ENCODE assay signal across 10 cellular contexts in the genomic region with DNA sequence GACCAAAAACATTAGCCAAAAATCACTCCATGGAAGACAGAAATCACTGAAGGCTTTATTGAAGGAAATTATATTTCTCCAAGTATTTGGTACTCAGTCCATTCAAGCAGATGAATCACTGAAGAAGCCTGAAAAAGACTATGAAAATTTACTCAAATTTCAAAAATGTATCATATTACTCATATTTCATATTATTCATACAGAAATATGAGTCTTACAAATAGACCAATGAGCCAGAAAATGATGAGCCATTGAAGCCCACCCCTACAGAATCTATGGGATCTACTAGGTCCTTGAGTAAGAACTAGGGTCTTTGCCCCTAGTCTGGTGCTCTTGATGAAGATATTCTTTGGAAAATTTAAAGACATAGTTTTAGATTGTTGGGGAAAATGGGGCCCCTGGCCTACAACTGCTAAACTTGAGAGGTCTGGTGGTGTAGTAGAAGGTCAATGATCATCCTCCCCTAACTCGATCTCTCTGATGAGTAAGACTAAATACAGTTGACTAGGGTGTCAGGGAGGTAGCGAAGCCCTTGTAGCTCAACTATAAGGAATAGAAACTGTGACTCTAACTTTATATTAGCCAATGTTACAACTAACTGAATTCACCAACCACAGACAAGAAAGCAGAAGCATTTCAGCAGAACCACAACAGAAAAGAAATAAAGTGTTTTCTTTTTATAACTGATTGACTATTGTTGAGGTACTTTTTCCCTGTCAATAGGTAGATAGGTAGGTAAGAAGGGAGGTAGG.
DNase-seq lines count a peak whose midpoint lies in the region; ATAC-seq and TF ChIP-seq lines count a peak whose summit lies in the region.
"Had no signal": no experiment of that assay in that cellular context is flagged by ENCODE, and none has a peak within 500 bp of the region (broad histone marks: within the 10 kb centered on the region; RNA-seq: fewer than 3 reads in every experiment).

No MANE protein-coding gene starts in this region.

- peaks cover 23% of the 10 kb centered on the region for H3K36me3 Mint-ChIP-seq in activated naive CD8-positive, alpha-beta T cell
- H3K36me3 Mint-ChIP-seq in osteocyte (ENCODE audit: unreplicated experiment) = peaks cover 36% of the 10 kb centered on the region

- H3K9me3 Mint-ChIP-seq in activated naive CD8-positive, alpha-beta T cell (ENCODE audit: low read depth) = no peaks in the 10 kb centered on the region
- H3K9me3 Mint-ChIP-seq in osteocyte (ENCODE audit: unreplicated experiment) = peaks cover 4% of the 10 kb centered on the region

- H3K4me3 ChIP-seq in GM12865 (ENCODE audit: low read depth, low read length) = no peak overlapping the region

- ATAC-seq in HG02678 (IDR thresholded peaks at IDR 0.05; ENCODE audit: unreplicated experiment) (no peak), GM21528 (IDR thresholded peaks at IDR 0.05; ENCODE audit: low FRiP score, unreplicated experiment) (no peak), HG03457 (IDR thresholded peaks at IDR 0.05; ENCODE audit: unreplicated experiment) (no peak)

- peaks cover 40% of the 10 kb centered on the region for H3K4me1 Mint-ChIP-seq in activated naive CD8-positive, alpha-beta T cell (ENCODE audit: low read depth)
- peaks cover 39% of the 10 kb centered on the region for H3K4me1 Mint-ChIP-seq in osteocyte (ENCODE audit: unreplicated experiment)

- DNase-seq in GM12865 (ENCODE audit: low read depth) (peak; percentile 27), HS-5 (ENCODE audit: low read depth) (peak; percentile 31), osteocyte (ENCODE audit: extremely low spot score, unreplicated experiment) (no peak), medulla oblongata (ENCODE audit: extremely low spot score) (no peak)
- DNase-seq: anterior cingulate cortex, nucleus accumbens had no signal

- no peak for TF ChIP-seq CTCF in GM12865 (IDR thresholded peaks at IDR 0.05; ENCODE audit: insufficient read depth, low read depth, low read length, missing control alignments)
- TF ChIP-seq CTCF in osteocyte (IDR thresholded peaks at IDR 0.05) = no peak

- peak overlapping the region; percentile 84 for H3K27ac Mint-ChIP-seq in activated naive CD8-positive, alpha-beta T cell
- H3K27ac Mint-ChIP-seq in osteocyte (ENCODE audit: unreplicated experiment) = peak overlapping the region; percentile 76

- no peaks in the 10 kb centered on the region for H3K27me3 Mint-ChIP-seq in activated naive CD8-positive, alpha-beta T cell
- no peaks in the 10 kb centered on the region for H3K27me3 Mint-ChIP-seq in osteocyte (ENCODE audit: unreplicated experiment)

- H3K4me3 Mint-ChIP-seq in activated naive CD8-positive, alpha-beta T cell = peak overlapping the region; percentile 66
- no peak overlapping the region for H3K4me3 Mint-ChIP-seq in osteocyte (ENCODE audit: unreplicated experiment)

Comparison
In these comparisons a context has a peak if more than half of its experiments do, and no peak if none do; other contexts are left out.
1. DNase-seq: peak in GM12865 (single experiment) and HS-5 (single experiment); none in osteocyte (single experiment) and medulla oblongata (single experiment).